8 cellular contexts compared by ENCODE assay signal in the genomic region with DNA sequence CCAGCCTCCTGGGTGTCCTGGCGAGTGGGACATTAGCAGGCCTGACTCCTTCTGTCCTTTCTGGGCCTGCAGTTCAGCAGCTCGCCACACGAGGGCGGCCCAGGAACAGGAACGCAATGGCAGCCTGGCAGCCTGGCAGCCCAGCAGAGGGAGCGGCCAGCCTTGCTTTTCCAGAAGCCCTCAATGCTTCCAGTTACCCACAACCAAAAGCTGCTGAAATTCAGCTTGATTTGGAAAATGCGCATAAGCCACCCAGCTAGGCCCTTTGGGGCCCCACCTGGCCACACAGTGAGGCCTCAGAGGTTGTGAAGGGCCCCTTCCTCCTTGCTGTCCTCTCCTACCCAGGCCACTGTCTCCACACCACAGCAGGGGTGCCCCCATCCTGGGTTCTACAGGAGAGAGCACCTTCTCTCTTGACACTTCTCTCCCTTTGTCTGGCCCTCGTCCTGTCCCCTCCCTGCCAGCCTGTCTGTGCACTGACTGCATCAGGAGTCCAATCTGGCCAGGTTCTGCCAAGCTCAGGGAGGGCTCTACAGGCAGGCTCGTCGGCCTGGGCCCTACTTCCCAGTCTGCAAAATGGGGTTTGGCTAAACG.
DNase-seq lines count a peak whose midpoint lies in the region; ATAC-seq lines count a peak whose summit lies in the region.

No MANE protein-coding gene starts in this region.

- H3K9me3 Mint-ChIP-seq in activated CD8-positive, alpha-beta memory T cell treated with anti-CD3 and anti-CD28 coated beads, Interleukin-2, amount 10 ng/mL, durations not matched to agents 7 days and 5 days (ENCODE audit: low read depth), result no peaks in the 10 kb centered on the region

- peak overlapping the region; percentile 19 for H3K9ac ChIP-seq in endocrine pancreas (ENCODE audit: control insufficient read depth, insufficient read depth, low read length)

- no peaks in the 10 kb centered on the region for H3K9me3 ChIP-seq in endocrine pancreas (ENCODE audit: control insufficient read depth, low read length)
- H3K9me3 ChIP-seq in mesodermal cell (ENCODE audit: control insufficient read depth, low read length), result no peaks in the 10 kb centered on the region

- no peaks in the 10 kb centered on the region for H3K36me3 Mint-ChIP-seq in activated CD8-positive, alpha-beta memory T cell treated with anti-CD3 and anti-CD28 coated beads, Interleukin-2, amount 10 ng/mL, durations not matched to agents 7 days and 5 days

- 10 to 29% methylated on average over 9 to 10 of the region's 11 CpGs for WGBS in mesodermal cell (ENCODE audit: insufficient coverage in 2 of 2), 2 experiments

- no peaks in the 10 kb centered on the region for H3K27me3 ChIP-seq in endocrine pancreas (ENCODE audit: control insufficient read depth, insufficient read depth, low read length)

- H3K36me3 ChIP-seq in endocrine pancreas (ENCODE audit: control insufficient read depth, insufficient read depth, low read length), result no peaks in the 10 kb centered on the region
- no peaks in the 10 kb centered on the region for H3K36me3 ChIP-seq in mesodermal cell (ENCODE audit: control insufficient read depth, insufficient read depth, low read length)

- H3K4me3 Mint-ChIP-seq in activated CD8-positive, alpha-beta memory T cell treated with anti-CD3 and anti-CD28 coated beads, Interleukin-2, amount 10 ng/mL, durations not matched to agents 7 days and 5 days, result no peak overlapping the region

- peak; percentile 60 for ATAC-seq in HG02798 (IDR thresholded peaks at IDR 0.05; ENCODE audit: poor library complexity, unreplicated experiment)
- ATAC-seq in activated CD8-positive, alpha-beta memory T cell treated with anti-CD3 and anti-CD28 coated beads, Interleukin-2, amount 10 ng/mL, durations not matched to agents 7 days and 5 days, result peak; percentile 72
- no peak for ATAC-seq in GM18861 (IDR thresholded peaks at IDR 0.05; ENCODE audit: unreplicated experiment)

- CTCF ChIA-PET in activated CD8-positive, alpha-beta memory T cell treated with anti-CD3 and anti-CD28 coated beads, Interleukin-2, amount 10 ng/mL, durations not matched to agents 7 days and 5 days (lab: Charles Lee), result interaction anchor here (0.6 to 13.5 kb wide), 32 partner anchors 9 to 1084 kb away, joined by 3 to 426 read pairs (median 6); no protein-coding TSS in a partner anchor

- H3K4me1 Mint-ChIP-seq in activated CD8-positive, alpha-beta memory T cell treated with anti-CD3 and anti-CD28 coated beads, Interleukin-2, amount 10 ng/mL, durations not matched to agents 7 days and 5 days, result peaks cover 4% of the 10 kb centered on the region

- H3K27ac ChIP-seq in mesodermal cell (ENCODE audit: low read depth, low read length, severe bottlenecking), result peak overlapping the region; percentile 81

- no peaks in the 10 kb centered on the region for H3K27me3 Mint-ChIP-seq in activated CD8-positive, alpha-beta memory T cell treated with anti-CD3 and anti-CD28 coated beads, Interleukin-2, amount 10 ng/mL, durations not matched to agents 7 days and 5 days

- DNase-seq in D341Med (ENCODE audit: low spot score) (peak; percentile 88), NCI-H82 treated with DMSO at 0.1 percent for 48 hours (lab: John Stamatoyannopoulos, UW; ENCODE audit: unreplicated experiment) (peak; percentile 28)
- peak; percentile 85 for DNase-seq in activated CD8-positive, alpha-beta memory T cell treated with anti-CD3 and anti-CD28 coated beads, Interleukin-2, amount 10 ng/mL, durations not matched to agents 7 days and 5 days
- DNase-seq in stimulated activated CD8-positive, alpha-beta memory T cell treated with anti-CD3 and anti-CD28 coated beads, Interleukin-15, amount 100 ng/mL, for 48 hours (ENCODE audit: low read depth in 2 of 2), result peak; percentile 58 to 70

- H3K4me3 ChIP-seq in endocrine pancreas (ENCODE audit: control insufficient read depth, insufficient read depth, low read length) (no peak overlapping the region), mesodermal cell (ENCODE audit: extremely low read depth, insufficient read depth, low read length, poor library complexity, severe bottlenecking) (no peak overlapping the region)

- no peak overlapping the region for H3K27ac Mint-ChIP-seq in activated CD8-positive, alpha-beta memory T cell treated with anti-CD3 and anti-CD28 coated beads, Interleukin-2, amount 10 ng/mL, durations not matched to agents 7 days and 5 days

- H3K4me1 ChIP-seq in endocrine pancreas (ENCODE audit: control insufficient read depth, insufficient read depth, low read length), result no peaks in the 10 kb centered on the region
- H3K4me1 ChIP-seq in mesodermal cell (ENCODE audit: control insufficient read depth, insufficient read depth, low read length, poor library complexity, severe bottlenecking), result peaks cover 5% of the 10 kb centered on the region

Comparison
In these comparisons a context has a peak if more than half of its experiments do, and no peak if none do; other contexts are left out.
1. DNase-seq: peak in every context shown above with its lines; median percentile 88 in D341Med; 85 in activated CD8-positive, alpha-beta memory T cell treated with anti-CD3 and anti-CD28 coated beads, Interleukin-2, amount 10 ng/mL, durations not matched to agents 7 days and 5 days; 64 in stimulated activated CD8-positive, alpha-beta memory T cell treated with anti-CD3 and anti-CD28 coated beads, Interleukin-15, amount 100 ng/mL, for 48 hours; 28 in NCI-H82 treated with DMSO at 0.1 percent for 48 hours.